17 cellular contexts compared by ENCODE assay signal in genomic region chr22:27487600-27488450, GRCh38.
DNase-seq lines count a peak whose midpoint lies in the region; ATAC-seq, FAIRE-seq and TF ChIP-seq lines count a peak whose summit lies in the region.
"Had no signal": no experiment of that assay in that cellular context is flagged by ENCODE, and none has a peak within 500 bp of the region (broad histone marks: within the 10 kb centered on the region; RNA-seq: fewer than 3 reads in every experiment).

No MANE protein-coding gene starts in this region.

- no peak overlapping the region for H3K9ac ChIP-seq in astrocyte (ENCODE audit: low read length)
- H3K9ac ChIP-seq: BLaER1 treated with 17β-estradiol and CSF1 and Interleukin-3, amounts not matched to agents 10 nM and 100 nM had no signal

- TF ChIP-seq EP300 in transverse colon (IDR thresholded peaks at IDR 0.05; ENCODE audit: low read depth), result no peak

- DNase-seq in HEK293T (ENCODE audit: extremely low spot score) (no peak), astrocyte (ENCODE audit: low read depth) (peak; percentile 70), left kidney (ENCODE audit: low read depth, low spot score) (peak; percentile 48), transverse colon (no peak)
- no peak for DNase-seq in stimulated activated naive CD8-positive, alpha-beta T cell treated with anti-CD3 and anti-CD28 coated beads, Interleukin-15, amount 100 ng/mL, for 72 hours
- DNase-seq in activated CD8-positive, alpha-beta T cell treated with anti-CD3 and anti-CD28 coated beads for 36 hours, result no peak
- DNase-seq in activated CD4-positive, alpha-beta T cell treated with anti-CD3 and anti-CD28 coated beads for 48 hours, result no peak
- DNase-seq: activated CD4-positive, alpha-beta T cell treated with anti-CD3 and anti-CD28 coated beads, Interleukin-2, amount 10 ng/mL, durations not matched to agents 7 days and 5 days; activated effector memory CD4-positive, alpha-beta T cell treated with anti-CD3 and anti-CD28 coated beads, Interleukin-2, amount 50 U/mL, for 16 hours; DMS79 treated with DMSO at 0.1 percent for 48 hours; islet precursor cell; NCI-H1417 treated with DMSO at 0.1 percent for 48 hours; NCI-H524; stimulated activated CD8-positive, alpha-beta memory T cell treated with anti-CD3 and anti-CD28 coated beads, Interleukin-4, amount 100 ng/mL, for 48 hours had no signal

- peak overlapping the region; percentile 61 for H3K4me2 ChIP-seq in astrocyte (ENCODE audit: low read length)
- H3K4me2 ChIP-seq: BLaER1 treated with 17β-estradiol and CSF1 and Interleukin-3, amounts not matched to agents 10 nM and 100 nM had no signal

- CTCF ChIA-PET in HEK293T (lab: Yijun Ruan, JAX), result no interaction called here
- CTCF ChIA-PET in activated CD8-positive, alpha-beta T cell treated with anti-CD3 and anti-CD28 coated beads for 36 hours (lab: Charles Lee), result no interaction called here

- no peak overlapping the region for H3K4me3 ChIP-seq in astrocyte (ENCODE audit: insufficient read depth, low read depth, low read length)
- no peak overlapping the region for H3K4me3 ChIP-seq in transverse colon
- H3K4me3 ChIP-seq: BLaER1 treated with 17β-estradiol and CSF1 and Interleukin-3, amounts not matched to agents 10 nM and 100 nM; GM12878; tibial artery had no signal

- POLR2A ChIA-PET in HEK293T (lab: Yijun Ruan, JAX), result no interaction called here
- POLR2A ChIA-PET in activated CD8-positive, alpha-beta T cell treated with anti-CD3 and anti-CD28 coated beads for 36 hours (lab: Charles Lee), result interaction anchor here (0.6 kb wide), 1 partner anchor 144 kb away, joined by 3 read pairs; no protein-coding TSS in a partner anchor

- no peak overlapping the region for H3K27ac Mint-ChIP-seq in astrocyte (ENCODE audit: unreplicated experiment)
- no peak overlapping the region for H3K27ac Mint-ChIP-seq in stimulated activated naive CD8-positive, alpha-beta T cell treated with anti-CD3 and anti-CD28 coated beads, Interleukin-15, amount 100 ng/mL, for 72 hours
- no peak overlapping the region for H3K27ac Mint-ChIP-seq in activated CD8-positive, alpha-beta T cell treated with anti-CD3 and anti-CD28 coated beads for 36 hours
- H3K27ac Mint-ChIP-seq: activated CD4-positive, alpha-beta T cell treated with anti-CD3 and anti-CD28 coated beads, Interleukin-2, amount 10 ng/mL, durations not matched to agents 7 days and 5 days had no signal

- peaks cover 21% of the 10 kb centered on the region for H3K4me1 ChIP-seq in astrocyte (ENCODE audit: insufficient read depth, low read length)
- peaks cover 2 to 23% (median 11%) of the 10 kb centered on the region in 4 donors for H3K4me1 ChIP-seq in transverse colon

- intact Hi-C loops in transverse colon (cut with DNase I; ENCODE audit: low total_unique reads), result no loop called here
- intact Hi-C loops in activated CD8-positive, alpha-beta T cell treated with anti-CD3 and anti-CD28 coated beads for 36 hours (cut with micrococcal nuclease), result no loop called here

- H3K4me1 Mint-ChIP-seq in astrocyte (ENCODE audit: low read depth, unreplicated experiment), result peaks cover 7% of the 10 kb centered on the region
- H3K4me1 Mint-ChIP-seq in stimulated activated naive CD8-positive, alpha-beta T cell treated with anti-CD3 and anti-CD28 coated beads, Interleukin-15, amount 100 ng/mL, for 72 hours, result no peaks in the 10 kb centered on the region
- H3K4me1 Mint-ChIP-seq in activated CD8-positive, alpha-beta T cell treated with anti-CD3 and anti-CD28 coated beads for 36 hours (ENCODE audit: low read depth), result no peaks in the 10 kb centered on the region

- H3K9me3 ChIP-seq in astrocyte (ENCODE audit: insufficient read depth, low read depth, low read length) (peaks cover 4% of the 10 kb centered on the region), transverse colon (no peaks in the 10 kb centered on the region)
- H3K9me3 ChIP-seq: tibial artery had no signal

- H3K4me3 Mint-ChIP-seq in astrocyte (ENCODE audit: unreplicated experiment), result no peak overlapping the region
- no peak overlapping the region for H3K4me3 Mint-ChIP-seq in stimulated activated naive CD8-positive, alpha-beta T cell treated with anti-CD3 and anti-CD28 coated beads, Interleukin-15, amount 100 ng/mL, for 72 hours
- H3K4me3 Mint-ChIP-seq in activated CD8-positive, alpha-beta T cell treated with anti-CD3 and anti-CD28 coated beads for 36 hours, result no peak overlapping the region
- H3K4me3 Mint-ChIP-seq: activated CD4-positive, alpha-beta T cell treated with anti-CD3 and anti-CD28 coated beads, Interleukin-2, amount 10 ng/mL, durations not matched to agents 7 days and 5 days had no signal

- 37 to 49% methylated on average over 4 to 21 of the region's 21 CpGs for WGBS in transverse colon (ENCODE audit: low coverage in 1 of 2), 2 donors

- no peaks in the 10 kb centered on the region for H3K27me3 Mint-ChIP-seq in astrocyte (ENCODE audit: low read depth, unreplicated experiment)
- H3K27me3 Mint-ChIP-seq in stimulated activated naive CD8-positive, alpha-beta T cell treated with anti-CD3 and anti-CD28 coated beads, Interleukin-15, amount 100 ng/mL, for 72 hours, result peaks cover 8% of the 10 kb centered on the region
- H3K27me3 Mint-ChIP-seq in activated CD8-positive, alpha-beta T cell treated with anti-CD3 and anti-CD28 coated beads for 36 hours, result peaks cover 4% of the 10 kb centered on the region
- H3K27me3 Mint-ChIP-seq: activated CD4-positive, alpha-beta T cell treated with anti-CD3 and anti-CD28 coated beads, Interleukin-2, amount 10 ng/mL, durations not matched to agents 7 days and 5 days had no signal

- TF ChIP-seq CTCF in astrocyte (IDR thresholded peaks at IDR 0.05; ENCODE audit: insufficient read depth, low read depth, low read length), result no peak
- no peak for TF ChIP-seq CTCF in transverse colon (IDR thresholded peaks at IDR 0.05)
- TF ChIP-seq CTCF in activated CD8-positive, alpha-beta T cell treated with anti-CD3 and anti-CD28 coated beads for 36 hours (IDR thresholded peaks at IDR 0.05), result no peak

- no peak overlapping the region for H2AFZ ChIP-seq in astrocyte (ENCODE audit: low read depth, low read length)

- FAIRE-seq in astrocyte (lab: Jason Lieb, UNC), result no peak
- FAIRE-seq: GM12878 had no signal

- H3K27me3 ChIP-seq in astrocyte (ENCODE audit: insufficient read depth, low read length) (peaks cover 4% of the 10 kb centered on the region), transverse colon (no peaks in the 10 kb centered on the region)
- H3K27me3 ChIP-seq: BLaER1 treated with 17β-estradiol and CSF1 and Interleukin-3, amounts not matched to agents 10 nM and 100 nM; tibial artery had no signal

- no peaks in the 10 kb centered on the region for H4K20me1 ChIP-seq in astrocyte (ENCODE audit: insufficient read depth, low read length)
- H4K20me1 ChIP-seq: BLaER1 treated with 17β-estradiol and CSF1 and Interleukin-3, amounts not matched to agents 10 nM and 100 nM had no signal

- TF ChIP-seq POLR2A in transverse colon (IDR thresholded peaks at IDR 0.05), result no peak

- H3K27ac ChIP-seq in astrocyte (ENCODE audit: low read depth, low read length) (no peak overlapping the region), transverse colon (peak overlapping the region in 3 of 4 donors; percentile 57 to 71 (median 68))
- H3K27ac ChIP-seq: BLaER1 treated with 17β-estradiol and CSF1 and Interleukin-3, amounts not matched to agents 10 nM and 100 nM had no signal

- in situ Hi-C loops in transverse colon (cut with MboI; ENCODE audit: low pct_ligation_motif_present in 1 of 4, low pct_unique_long_range_greater_than_20kb in 1 of 4, low sequenced_read_pairs in 3 of 4), result no loop called here

- no peaks in the 10 kb centered on the region for H3K79me2 ChIP-seq in astrocyte (ENCODE audit: insufficient read depth, low read length)

- no peak for ATAC-seq in stimulated activated naive CD8-positive, alpha-beta T cell treated with anti-CD3 and anti-CD28 coated beads, Interleukin-15, amount 100 ng/mL, for 72 hours
- no peak for ATAC-seq in activated CD8-positive, alpha-beta T cell treated with anti-CD3 and anti-CD28 coated beads for 36 hours
- ATAC-seq: GM12878 had no signal

- H3K36me3 ChIP-seq in astrocyte (ENCODE audit: insufficient read depth, low read length) (no peaks in the 10 kb centered on the region), transverse colon (no peaks in the 10 kb centered on the region)
- H3K36me3 ChIP-seq: BLaER1 treated with 17β-estradiol and CSF1 and Interleukin-3, amounts not matched to agents 10 nM and 100 nM; tibial artery had no signal

- no peaks in the 10 kb centered on the region for H3K36me3 Mint-ChIP-seq in astrocyte (ENCODE audit: low read depth, unreplicated experiment)
- no peaks in the 10 kb centered on the region for H3K36me3 Mint-ChIP-seq in activated CD8-positive, alpha-beta T cell treated with anti-CD3 and anti-CD28 coated beads for 36 hours (ENCODE audit: low read depth)

- peaks cover 18% of the 10 kb centered on the region for H3K9me3 Mint-ChIP-seq in astrocyte (ENCODE audit: unreplicated experiment)
- H3K9me3 Mint-ChIP-seq in stimulated activated naive CD8-positive, alpha-beta T cell treated with anti-CD3 and anti-CD28 coated beads, Interleukin-15, amount 100 ng/mL, for 72 hours, result peaks cover 12 to 16% of the 10 kb centered on the region in 2 donors
- peaks cover 11% of the 10 kb centered on the region for H3K9me3 Mint-ChIP-seq in activated CD8-positive, alpha-beta T cell treated with anti-CD3 and anti-CD28 coated beads for 36 hours

TF ChIP-seq in HEK293T, 16 proteins besides CTCF, POLR2A, EP300 and RAD21:
- TF ChIP-seq FOXA1 (IDR thresholded peaks at IDR 0.05) (no peak), FOXK2 (IDR thresholded peaks at IDR 0.05) (no peak), TARDBP (IDR thresholded peaks at IDR 0.05) (no peak), NFRKB (IDR thresholded peaks at IDR 0.05) (no peak), BHLHE40 (IDR thresholded peaks at IDR 0.05; ENCODE audit: borderline replicate concordance) (no peak), CTBP1 (IDR thresholded peaks at IDR 0.05; ENCODE audit: borderline replicate concordance) (peak; percentile 32; the same call in 1 of the 2 replicates), PKNOX1 (IDR thresholded peaks at IDR 0.05) (peak; percentile 79), L3MBTL2 (conservative IDR thresholded peaks at IDR 0.05) (no peak)

Comparison
In these comparisons a context has a peak if more than half of its experiments do, and no peak if none do; other contexts are left out.
1. DNase-seq: peak in astrocyte (single experiment) and left kidney (single experiment); none in HEK293T (single experiment), transverse colon (single experiment), stimulated activated naive CD8-positive, alpha-beta T cell treated with anti-CD3 and anti-CD28 coated beads, Interleukin-15, amount 100 ng/mL, for 72 hours (0 of 2), activated CD8-positive, alpha-beta T cell treated with anti-CD3 and anti-CD28 coated beads for 36 hours (single experiment) and activated CD4-positive, alpha-beta T cell treated with anti-CD3 and anti-CD28 coated beads for 48 hours (single experiment).